Comparison of ENCODE assay signal across 8 cellular contexts in genomic region chr12:14239350-14239934, GRCh38.
A peak's percentile ranks its signal among the peaks of the same experiment; 100 is the strongest.
DNase-seq lines count a peak whose midpoint lies in the region; ATAC-seq and TF ChIP-seq lines count a peak whose summit lies in the region.

No MANE protein-coding gene starts in this region.

- no peak overlapping the region for H3K4me3 ChIP-seq in Caco-2 (ENCODE audit: low read depth, low read length)
- peak overlapping the region; percentile 59 for H3K4me3 ChIP-seq in SJCRH30
- H3K4me3 ChIP-seq in coronary artery, result peak overlapping the region; percentile 56
- peak overlapping the region; percentile 1 to 58 for H3K4me3 ChIP-seq in mucosa of rectum (ENCODE audit: low read length in 2 of 2)

- TF ChIP-seq CTCF in Caco-2 (IDR thresholded peaks at IDR 0.05; ENCODE audit: insufficient read depth in 1 of 2, low read depth in 1 of 2, low read length in 1 of 2, severe bottlenecking in 1 of 2, unreplicated experiment in 1 of 2) (peak in 1 of 2 experiments; percentile 16), coronary artery (IDR thresholded peaks at IDR 0.05) (no peak)

- POLR2A ChIA-PET in Caco-2 (lab: Charles Lee), result interaction anchor here (1.0 kb wide), 1 partner anchor 126 kb away, joined by 4 read pairs; no protein-coding TSS in a partner anchor

- ATAC-seq in GM19328 (IDR thresholded peaks at IDR 0.05; ENCODE audit: unreplicated experiment), result peak; percentile 75
- peak; percentile 75 for ATAC-seq in HG03342 (IDR thresholded peaks at IDR 0.05; ENCODE audit: unreplicated experiment)

- H3K36me3 Mint-ChIP-seq in Caco-2 (ENCODE audit: insufficient read depth, unreplicated experiment), result peaks cover 13% of the 10 kb centered on the region

- H3K27me3 Mint-ChIP-seq in Caco-2 (ENCODE audit: insufficient read depth, unreplicated experiment), result no peaks in the 10 kb centered on the region

- DNase-seq in Caco-2 (peak; percentile 64 to 85), SJCRH30 (peak; percentile 88 to 91), coronary artery (ENCODE audit: low spot score) (no peak), DMS79 (lab: John Stamatoyannopoulos, UW) (no peak), NCI-H1092 treated with DMSO at 0.1 percent for 48 hours (lab: John Stamatoyannopoulos, UW) (no peak)

- H3K9me3 ChIP-seq in Caco-2 (peaks cover 60% of the 10 kb centered on the region), SJCRH30 (replicated peaks) (no peaks in the 10 kb centered on the region), mucosa of rectum (ENCODE audit: control insufficient read depth in 2 of 2, low read length in 2 of 2) (peaks cover 4 to 6% of the 10 kb centered on the region in 2 donors)

- peak overlapping the region; percentile 5 to 30 for H3K9ac ChIP-seq in mucosa of rectum (ENCODE audit: low read depth in 1 of 2, low read length in 2 of 2)

- CTCF ChIA-PET in Caco-2 (lab: Charles Lee), result interaction anchor here (1.9 kb wide), 1 partner anchor 215 kb away, joined by 14 read pairs; no protein-coding TSS in a partner anchor

- H3K27ac ChIP-seq in SJCRH30 (peak overlapping the region; percentile 94), coronary artery (peak overlapping the region in 1 of 2 donors; percentile 44), mucosa of rectum (ENCODE audit: low read depth in 2 of 2, low read length in 2 of 2) (peak overlapping the region; percentile 67 to 77)

- H3K4me3 Mint-ChIP-seq in Caco-2 (ENCODE audit: unreplicated experiment), result peak overlapping the region; percentile 32

- peaks cover 9% of the 10 kb centered on the region for H3K4me1 Mint-ChIP-seq in Caco-2 (ENCODE audit: low read depth, unreplicated experiment)

- H3K36me3 ChIP-seq in Caco-2 (ENCODE audit: control insufficient read depth, insufficient read depth, low read length), result no peaks in the 10 kb centered on the region
- no peaks in the 10 kb centered on the region for H3K36me3 ChIP-seq in SJCRH30
- no peaks in the 10 kb centered on the region for H3K36me3 ChIP-seq in mucosa of rectum (ENCODE audit: control insufficient read depth in 2 of 2, insufficient read depth in 2 of 2, low read length in 2 of 2)

- intact Hi-C loops in Caco-2 (cut with micrococcal nuclease; ENCODE audit: unreplicated experiment), result loop anchor here (1.0 to 5.0 kb wide), 4 partner anchors 53 to 391 kb away; partner anchors contain the start of gene ATF7IP

- H3K27ac Mint-ChIP-seq in Caco-2 (ENCODE audit: unreplicated experiment), result peak overlapping the region; percentile 43

- H3K9me3 Mint-ChIP-seq in Caco-2 (ENCODE audit: unreplicated experiment), result peaks cover 30% of the 10 kb centered on the region

- H3K27me3 ChIP-seq in Caco-2 (replicated peaks; ENCODE audit: control insufficient read depth, insufficient read depth, low read length), result no peaks in the 10 kb centered on the region
- no peaks in the 10 kb centered on the region for H3K27me3 ChIP-seq in SJCRH30
- H3K27me3 ChIP-seq in mucosa of rectum (ENCODE audit: control insufficient read depth in 2 of 2, insufficient read depth in 2 of 2, low read length in 2 of 2), result no peaks in the 10 kb centered on the region

- BruUV-seq in Caco-2 (replicated peaks; lab: Mats Ljungman, UMichigan), result no TSS peak

- H3K4me1 ChIP-seq in Caco-2, result peaks cover 18% of the 10 kb centered on the region
- peaks cover 3% of the 10 kb centered on the region; the same call in 1 of the 2 replicates for H3K4me1 ChIP-seq in SJCRH30
- H3K4me1 ChIP-seq in mucosa of rectum (ENCODE audit: control insufficient read depth in 2 of 2, insufficient read depth in 2 of 2, low read length in 2 of 2), result peaks cover 0 to 7% of the 10 kb centered on the region in 2 donors

Comparison
In these comparisons a context has a peak if more than half of its experiments do, and no peak if none do; other contexts are left out.
1. DNase-seq: peak in Caco-2 (2 of 2) and SJCRH30 (2 of 2); none in coronary artery (single experiment), DMS79 (single experiment) and NCI-H1092 treated with DMSO at 0.1 percent for 48 hours (single experiment).